ENCODE assay signal across 27 cellular contexts in genomic region chr3:4768521-4768920, GRCh38.
"Had no signal": no experiment of that assay in that cellular context is flagged by ENCODE, and none has a peak within 500 bp of the region (broad histone marks: within the 10 kb centered on the region; RNA-seq: fewer than 3 reads in every experiment).

No MANE protein-coding gene starts in this region.

- H3K9me3 Mint-ChIP-seq: stimulated activated naive CD8-positive, alpha-beta T cell treated with anti-CD3 and anti-CD28 coated beads, Interleukin-15, Interleukin-2, amounts not matched to agents 100 ng/mL and 50 ng/mL, for 24 hours had no signal

- H3K9me3 ChIP-seq: neutrophil, right atrium auricular region, thoracic aorta, tibial artery, upper lobe of right lung had no signal

- H3K4me1 Mint-ChIP-seq: neural crest cell had no signal

- H3K36me3 ChIP-seq: neutrophil, right lobe of liver, suprapubic skin had no signal

- H3K4me3 ChIP-seq: left lung, lung, mucosa of descending colon, right atrium auricular region, right lobe of liver, suprapubic skin, thoracic aorta, tibial artery, upper lobe of right lung had no signal

- H3K27me3 Mint-ChIP-seq: naive thymus-derived CD4-positive, alpha-beta T cell; natural killer cell treated with Interleukin-12 subunit alpha and Interleukin-12 subunit beta and Interleukin-15 and Interleukin-18, amount 100 ng/mL, for 72 hours; progenitor cell of endocrine pancreas; stimulated activated naive CD8-positive, alpha-beta T cell treated with anti-CD3 and anti-CD28 coated beads, Interleukin-15, Interleukin-2, amounts not matched to agents 100 ng/mL and 50 ng/mL, for 24 hours had no signal

- DNase-seq: hypothalamus; immature natural killer cell; kidney; left colon; left lung; midbrain; mucosa of descending colon; naive thymus-derived CD4-positive, alpha-beta T cell; occipital lobe; right lobe of liver; stimulated activated CD4-positive, alpha-beta T cell treated with anti-CD3 and anti-CD28 coated beads, Interleukin-12 subunit alpha, Interleukin-12 subunit beta, amount 100 ng/mL, for 4 hours; stimulated activated CD4-positive, alpha-beta T cell treated with anti-CD3 and anti-CD28 coated beads, Interleukin-15, amount 100 ng/mL, for 24 hours; stimulated activated CD4-positive, alpha-beta T cell treated with anti-CD3 and anti-CD28 coated beads, Interleukin-2, amount 100 ng/mL, for 24 hours; stimulated activated CD4-positive, alpha-beta T cell treated with anti-CD3 and anti-CD28 coated beads, Interleukin-4, amount 100 ng/mL, for 1 hour; stimulated activated naive CD4-positive, alpha-beta T cell; tibial artery; trophoblast cell; upper lobe of right lung had no signal

- H3K4me3 Mint-ChIP-seq: immature natural killer cell; naive thymus-derived CD4-positive, alpha-beta T cell; natural killer cell treated with Interleukin-12 subunit alpha and Interleukin-12 subunit beta and Interleukin-15 and Interleukin-18, amount 100 ng/mL, for 72 hours; neural crest cell; stimulated activated naive CD8-positive, alpha-beta T cell treated with anti-CD3 and anti-CD28 coated beads, Interleukin-15, Interleukin-2, amounts not matched to agents 100 ng/mL and 50 ng/mL, for 24 hours had no signal

- H3K4me1 ChIP-seq: right lobe of liver had no signal

- H3K27ac Mint-ChIP-seq: progenitor cell of endocrine pancreas had no signal

- H3K27ac ChIP-seq: left lung, neutrophil, right atrium auricular region, right lobe of liver, suprapubic skin, thoracic aorta, tibial artery, upper lobe of right lung had no signal

- ATAC-seq: left colon; left lung; mucosa of descending colon; naive thymus-derived CD4-positive, alpha-beta T cell; natural killer cell treated with Interleukin-12 subunit alpha and Interleukin-12 subunit beta and Interleukin-15 and Interleukin-18, amount 100 ng/mL, for 72 hours; right lobe of liver; upper lobe of right lung had no signal

- H3K27me3 ChIP-seq: left lung, neutrophil, right atrium auricular region, right lobe of liver, suprapubic skin, tibial artery, upper lobe of right lung had no signal
